23 cellular contexts compared by ENCODE assay signal in genomic region chr3:144364797-144365196, GRCh38.
"Had no signal": no experiment of that assay in that cellular context is flagged by ENCODE, and none has a peak within 500 bp of the region (broad histone marks: within the 10 kb centered on the region; RNA-seq: fewer than 3 reads in every experiment).

No MANE protein-coding gene starts in this region.

- H3K27me3 Mint-ChIP-seq: dendritic cell treated with granulocyte-macrophage colony-stimulating factor and Interleukin-4, amounts not matched to agents 40 ng/mL and 50 ng/mL, for 4 days; progenitor cell of endocrine pancreas; type B pancreatic cell had no signal

- H3K4me1 ChIP-seq: ascending aorta, stomach had no signal

- H3K27me3 ChIP-seq: ascending aorta, esophagus muscularis mucosa, stomach had no signal

- FAIRE-seq: endothelial cell of umbilical vein had no signal

- ATAC-seq: left colon, right cardiac atrium had no signal

- H3K36me3 ChIP-seq: ascending aorta, esophagus muscularis mucosa, stomach had no signal

- DNase-seq: activated CD4-positive, alpha-beta T cell treated with anti-CD3 and anti-CD28 coated beads, Interleukin-2, amount 50 U/mL, for 1 hour; activated CD4-positive, CD25-positive, alpha-beta regulatory T cell treated with anti-CD3 and anti-CD28 coated beads, Interleukin-2, amount 50 U/mL, for 72 hours; activated CD8-positive, alpha-beta memory T cell treated with anti-CD3 and anti-CD28 coated beads for 24 hours; activated CD8-positive, alpha-beta memory T cell treated with anti-CD3 and anti-CD28 coated beads, Interleukin-2, amount 50 U/mL, for 48 hours; activated effector memory CD4-positive, alpha-beta T cell treated with Interleukin-2 at 50 U/mL for 16 hours; activated naive CD4-positive, alpha-beta T cell treated with anti-CD3 and anti-CD28 coated beads, Interleukin-2, amount 50 U/mL, for 16 hours; activated T-cell treated with anti-CD3 and anti-CD28 coated beads, Interleukin-2, amount 50 U/mL, for 48 hours; effector memory CD4-positive, alpha-beta T cell; left colon; naive B cell; right cardiac atrium; stomach; SW 1271; T-helper 2 cell had no signal

- H3K27ac ChIP-seq: ascending aorta, esophagus muscularis mucosa, skin epidermis, stomach, VCaP had no signal

- H3K9me3 ChIP-seq: esophagus muscularis mucosa had no signal

- H3K4me3 ChIP-seq: ascending aorta, esophagus muscularis mucosa, skin epidermis, stomach had no signal

- H3K4me1 Mint-ChIP-seq: naive B cell, neural crest cell had no signal

- H3K27ac Mint-ChIP-seq: dendritic cell treated with granulocyte-macrophage colony-stimulating factor and Interleukin-4, amounts not matched to agents 40 ng/mL and 50 ng/mL, for 4 days; naive B cell; progenitor cell of endocrine pancreas; type B pancreatic cell had no signal

- H3K4me3 Mint-ChIP-seq: dendritic cell treated with granulocyte-macrophage colony-stimulating factor and Interleukin-4, amounts not matched to agents 40 ng/mL and 50 ng/mL, for 4 days; naive B cell; neural crest cell; type B pancreatic cell had no signal
